Comparison of ENCODE assay signal across 13 cellular contexts in the genomic region with DNA sequence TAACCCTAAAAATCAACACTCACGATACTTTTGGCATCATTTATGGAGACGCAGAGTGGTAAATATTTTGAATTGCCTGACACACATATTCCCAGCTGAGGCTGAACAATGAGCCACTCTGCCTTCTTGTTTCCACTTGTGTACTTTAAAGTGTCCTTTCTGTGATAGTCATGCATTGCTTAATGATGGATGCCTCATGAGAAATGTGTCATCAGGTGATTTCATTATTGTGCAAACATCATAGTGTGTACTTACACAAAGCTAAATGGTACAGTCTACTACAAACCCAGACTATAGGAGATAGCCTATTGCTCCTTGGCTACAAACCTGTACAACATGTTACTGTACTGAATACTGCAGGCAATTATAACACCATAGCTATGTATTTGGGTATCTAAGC. TPM values are rescaled to one million over a fixed set of nuclear protein-coding genes. Genes with fewer than 3 reads are reported as not detected.
A peak's percentile ranks its signal among the peaks of the same experiment; 100 is the strongest.
DNase-seq lines count a peak whose midpoint lies in the region; ATAC-seq lines count a peak whose summit lies in the region.
"Had no signal": no experiment of that assay in that cellular context is flagged by ENCODE, and none has a peak within 500 bp of the region (broad histone marks: within the 10 kb centered on the region; RNA-seq: fewer than 3 reads in every experiment).

No MANE protein-coding gene starts in this region.

- no peak overlapping the region for H4K8ac ChIP-seq in mesenchymal stem cell (ENCODE audit: low read length)

- H3K9ac ChIP-seq in mesenchymal stem cell (ENCODE audit: low read length), result peak overlapping the region; percentile 81

- no peak overlapping the region for H3K4ac ChIP-seq in mesenchymal stem cell (ENCODE audit: low read depth in 1 of 2, low read length in 2 of 2)

- H2BK120ac ChIP-seq in mesenchymal stem cell (ENCODE audit: low read depth, low read length), result no peak overlapping the region

- 79% methylated on average over 2 of the region's 2 CpGs for WGBS in mesenchymal stem cell

- H3K9me3 ChIP-seq in mesenchymal stem cell (ENCODE audit: control insufficient read depth, low read length), result no peaks in the 10 kb centered on the region
- H3K9me3 ChIP-seq in CD8-positive, alpha-beta memory T cell (ENCODE audit: low read length), result no peaks in the 10 kb centered on the region
- H3K9me3 ChIP-seq: transverse colon had no signal

- no peak overlapping the region for H4K91ac ChIP-seq in mesenchymal stem cell (ENCODE audit: low read length)

- POLR2A ChIA-PET in CD8-positive, alpha-beta memory T cell (lab: Charles Lee), result no interaction called here

- H3K4me2 ChIP-seq in mesenchymal stem cell (ENCODE audit: low read length, poor library complexity, severe bottlenecking), result no peak overlapping the region

- H2AK5ac ChIP-seq in mesenchymal stem cell (ENCODE audit: low read length, severe bottlenecking), result no peak overlapping the region

- H3K27me3 ChIP-seq in mesenchymal stem cell (ENCODE audit: control insufficient read depth in 1 of 2, insufficient read depth in 1 of 2, low read length in 2 of 2), result no peaks in the 10 kb centered on the region
- H3K27me3 ChIP-seq in CD8-positive, alpha-beta memory T cell (ENCODE audit: insufficient read depth, low read length, poor library complexity, severe bottlenecking), result no peaks in the 10 kb centered on the region
- H3K27me3 ChIP-seq: transverse colon had no signal

- H3K9me3 Mint-ChIP-seq in CD8-positive, alpha-beta memory T cell, result peaks cover 0 to 3% (median 0%) of the 10 kb centered on the region in 5 donors
- H3K9me3 Mint-ChIP-seq: activated T-helper 2 cell treated with anti-CD3 and anti-CD28 coated beads, Interferon-gamma antibody, Interleukin-2, Interleukin-4, amounts not matched to agents 10 μg/mL and 5 μg/mL and 100 μg/mL, durations not matched to agents 14 hours and 24 hours and 36 hours had no signal

- H3K27me3 Mint-ChIP-seq in CD8-positive, alpha-beta memory T cell, result no peaks in the 10 kb centered on the region
- H3K27me3 Mint-ChIP-seq: activated B cell treated with CpG ODN at 0.5 μM for 24 hours had no signal

- peak overlapping the region in 1 of 2 experiments; percentile 54 for H3K4me3 ChIP-seq in mesenchymal stem cell (ENCODE audit: insufficient read depth in 1 of 2, low read depth in 1 of 2, low read length in 2 of 2)
- H3K4me3 ChIP-seq in CD8-positive, alpha-beta memory T cell (ENCODE audit: low read length), result no peak overlapping the region
- H3K4me3 ChIP-seq: transverse colon had no signal

- no peak overlapping the region for H3K4me3 Mint-ChIP-seq in CD8-positive, alpha-beta memory T cell
- H3K4me3 Mint-ChIP-seq: activated B cell treated with CpG ODN at 0.5 μM for 24 hours had no signal

- no peak overlapping the region for H3K18ac ChIP-seq in mesenchymal stem cell (ENCODE audit: low read depth in 1 of 2, low read length in 2 of 2)

- no peak overlapping the region for H3K23ac ChIP-seq in mesenchymal stem cell (ENCODE audit: low read length in 2 of 2)

- no peak overlapping the region for H3K27ac ChIP-seq in mesenchymal stem cell (ENCODE audit: low read length, poor library complexity, severe bottlenecking)
- no peak overlapping the region for H3K27ac ChIP-seq in CD8-positive, alpha-beta memory T cell (ENCODE audit: low read depth, low read length)
- H3K27ac ChIP-seq: transverse colon had no signal

- no peak overlapping the region for H2BK12ac ChIP-seq in mesenchymal stem cell (ENCODE audit: low read length in 2 of 2)

- ATAC-seq in HG03025 (IDR thresholded peaks at IDR 0.05; ENCODE audit: low FRiP score, unreplicated experiment), result no peak
- ATAC-seq: left cardiac atrium had no signal

- no peak overlapping the region for H2BK5ac ChIP-seq in mesenchymal stem cell (ENCODE audit: low read depth, low read length, poor library complexity, severe bottlenecking)

- peaks cover 8 to 58% (median 14%) of the 10 kb centered on the region in 3 donors for H3K36me3 Mint-ChIP-seq in CD8-positive, alpha-beta memory T cell

- H2AFZ ChIP-seq in mesenchymal stem cell (ENCODE audit: low read depth, low read length), result no peak overlapping the region

- no peaks in the 10 kb centered on the region for H3K79me1 ChIP-seq in mesenchymal stem cell (replicated peaks; ENCODE audit: low read length, poor library complexity, severe bottlenecking)

- H3K4me1 ChIP-seq in mesenchymal stem cell (ENCODE audit: control insufficient read depth, insufficient read depth, low read depth, low read length), result no peaks in the 10 kb centered on the region
- H3K4me1 ChIP-seq in CD8-positive, alpha-beta memory T cell (ENCODE audit: insufficient read depth, low read length), result no peaks in the 10 kb centered on the region
- H3K4me1 ChIP-seq: transverse colon had no signal

- DNase-seq in GM04503 (ENCODE audit: low read depth) (peak; percentile 57), NCI-H2029 treated with DMSO at 0.1 percent for 48 hours (lab: John Stamatoyannopoulos, UW) (peak; percentile 70), dermis blood vessel endothelial cell (peak; percentile 50), mesenchymal stem cell (peak; percentile 69), CD1c-positive myeloid dendritic cell (ENCODE audit: extremely low spot score) (no peak)
- DNase-seq in CD8-positive, alpha-beta memory T cell, result no peak
- DNase-seq in activated effector memory CD4-positive, alpha-beta T cell treated with Interleukin-2 at 50 U/mL for 16 hours, result no peak
- DNase-seq: activated B cell treated with CpG ODN at 0.5 μM for 24 hours, left cardiac atrium, posterior cingulate gyrus, transverse colon had no signal

- H3K4me1 Mint-ChIP-seq in CD8-positive, alpha-beta memory T cell, result no peaks in the 10 kb centered on the region
- H3K4me1 Mint-ChIP-seq: activated B cell treated with CpG ODN at 0.5 μM for 24 hours had no signal

- no peak overlapping the region for H3K14ac ChIP-seq in mesenchymal stem cell (ENCODE audit: low read length in 2 of 2)

- no peak overlapping the region for H3K27ac Mint-ChIP-seq in CD8-positive, alpha-beta memory T cell
- H3K27ac Mint-ChIP-seq: activated B cell treated with CpG ODN at 0.5 μM for 24 hours; activated T-helper 2 cell treated with anti-CD3 and anti-CD28 coated beads, Interferon-gamma antibody, Interleukin-2, Interleukin-4, amounts not matched to agents 10 μg/mL and 5 μg/mL and 100 μg/mL, durations not matched to agents 14 hours and 24 hours and 36 hours had no signal

- peaks cover 0 to 23% of the 10 kb centered on the region in 2 experiments for H3K36me3 ChIP-seq in mesenchymal stem cell (ENCODE audit: control insufficient read depth in 1 of 2, insufficient read depth in 2 of 2, low read depth in 1 of 2, low read length in 2 of 2)
- peaks cover 10% of the 10 kb centered on the region for H3K36me3 ChIP-seq in CD8-positive, alpha-beta memory T cell (ENCODE audit: insufficient read depth, low read length)

- CTCF ChIA-PET in CD8-positive, alpha-beta memory T cell (lab: Charles Lee), result no interaction called here

- no peak overlapping the region for H2BK15ac ChIP-seq in mesenchymal stem cell (ENCODE audit: low read depth, poor library complexity, severe bottlenecking)

RNA-seq across cellular contexts. Expression of gene MRE11, which starts 44.2 kb away (rescaled TPM):
- total RNA-seq in dermis blood vessel endothelial cell, result 14.0 and 19.6 TPM in 2 replicates
- 3.3 TPM for polyA plus RNA-seq in mesenchymal stem cell (2013, experiment 1 of 2)
- polyA plus RNA-seq in mesenchymal stem cell (2013, experiment 2 of 2), result 4.5 TPM
- 10 to 100 TPM; 39.8 to 40.0 TPM for total RNA-seq in CD8-positive, alpha-beta memory T cell
- 14.4 TPM for polyA plus RNA-seq in CD8-positive, alpha-beta memory T cell

RNA-seq across cellular contexts. Expression of gene ANKRD49, which starts 44.3 kb away (rescaled TPM):
- 11.2 and 15.7 TPM in 2 replicates for total RNA-seq in dermis blood vessel endothelial cell
- 18.4 TPM for polyA plus RNA-seq in mesenchymal stem cell (2013, experiment 1 of 2)
- 19.0 TPM for polyA plus RNA-seq in mesenchymal stem cell (2013, experiment 2 of 2)
- 10 to 100 TPM; 21.6 to 25.9 TPM for total RNA-seq in CD8-positive, alpha-beta memory T cell
- polyA plus RNA-seq in CD8-positive, alpha-beta memory T cell, result 28.3 TPM

RNA-seq across cellular contexts. Expression of gene GPR83, which starts 48.2 kb away (rescaled TPM):
- total RNA-seq in dermis blood vessel endothelial cell, result not detected in 2 replicates
- polyA plus RNA-seq in mesenchymal stem cell (2013, experiment 1 of 2), result 0.01 TPM
- polyA plus RNA-seq in mesenchymal stem cell (2013, experiment 2 of 2), result 0.01 TPM
- total RNA-seq in CD8-positive, alpha-beta memory T cell, result under 1 TPM in 1 of 2 experiments, not detected in 1; 0.11 TPM
- 0.10 TPM for polyA plus RNA-seq in CD8-positive, alpha-beta memory T cell
- total RNA-seq: activated T-helper 2 cell treated with anti-CD3 and anti-CD28 coated beads, Interferon-gamma antibody, Interleukin-2, Interleukin-4, amounts not matched to agents 10 μg/mL and 5 μg/mL and 100 μg/mL, durations not matched to agents 14 hours and 24 hours and 36 hours had no signal

Comparison
In these comparisons a context has a peak if more than half of its experiments do, and no peak if none do; other contexts are left out.
1. DNase-seq: peak in GM04503 (single experiment), NCI-H2029 treated with DMSO at 0.1 percent for 48 hours (single experiment), dermis blood vessel endothelial cell (single experiment) and mesenchymal stem cell (single experiment); none in CD8-positive, alpha-beta memory T cell (0 of 5), CD1c-positive myeloid dendritic cell (single experiment) and activated effector memory CD4-positive, alpha-beta T cell treated with Interleukin-2 at 50 U/mL for 16 hours (single experiment).